In genomic region chr17:75516619-75517276, GRCh38 we compare ENCODE assay signal across 9 cellular contexts. TPM values are rescaled to one million over a fixed set of nuclear protein-coding genes. Genes with fewer than 3 reads are reported as not detected.
DNase-seq lines count a peak whose midpoint lies in the region; ATAC-seq, FAIRE-seq and TF ChIP-seq lines count a peak whose summit lies in the region.
"Had no signal": no experiment of that assay in that cellular context is flagged by ENCODE, and none has a peak within 500 bp of the region (broad histone marks: within the 10 kb centered on the region; RNA-seq: fewer than 3 reads in every experiment).

No MANE protein-coding gene starts in this region.

- H3K79me1 ChIP-seq in H1 (ENCODE audit: low read depth, low read length): peaks cover 3% of the 10 kb centered on the region

- H3K4me2 ChIP-seq in H1 (ENCODE audit: insufficient read depth in 1 of 2, low read depth in 2 of 2, low read length in 2 of 2): peak overlapping the region; percentile 86 to 99

- H3K27me3 Mint-ChIP-seq in naive B cell: no peaks in the 10 kb centered on the region

- H3K23ac ChIP-seq in H1 (ENCODE audit: insufficient read length): no peak overlapping the region

- TF ChIP-seq POLR2A in H1 (IDR thresholded peaks at IDR 0.05; ENCODE audit: control extremely low read depth in 1 of 2, low read depth in 2 of 2, low read length in 2 of 2): no peak

- H4K5ac ChIP-seq in H1 (ENCODE audit: insufficient read length, low read depth, low read length): no peak overlapping the region

- no peak overlapping the region for H4K8ac ChIP-seq in H1 (ENCODE audit: extremely low read depth, insufficient read depth, low read length)

- H3K4ac ChIP-seq in H1 (replicated peaks; ENCODE audit: insufficient read length, low read depth, low read length): no peak overlapping the region

- H3K4me3 Mint-ChIP-seq in naive B cell: peak overlapping the region; percentile 68 to 91 (median 84)

- no peak for FAIRE-seq in H1 (lab: Jason Lieb, UNC)

- peaks cover 15 to 21% (median 21%) of the 10 kb centered on the region in 3 donors for H3K4me1 Mint-ChIP-seq in naive B cell

- H3K14ac ChIP-seq in H1 (ENCODE audit: insufficient read length): no peak overlapping the region

- peak overlapping the region in 2 of 4 experiments; percentile 13 to 31; a peak in 2 of 7 replicates for H3K9ac ChIP-seq in H1 (replicated peaks in 1 of 4; ENCODE audit: extremely low read depth in 1 of 4, low read depth in 3 of 4, low read length in 3 of 4)

- H3K27ac Mint-ChIP-seq in naive B cell: peak overlapping the region in 1 of 6 donors; percentile 24

- no peaks in the 10 kb centered on the region for H3K27me3 ChIP-seq in BJ (ENCODE audit: control insufficient read depth, insufficient read depth, low read length)
- H3K27me3 ChIP-seq in WERI-Rb-1 (ENCODE audit: insufficient read depth, low read depth, severe bottlenecking): no peaks in the 10 kb centered on the region
- H3K27me3 ChIP-seq in H1 (replicated peaks in 1 of 4; ENCODE audit: control insufficient read depth in 3 of 4, extremely low read depth in 1 of 4, insufficient read depth in 3 of 4, low read length in 3 of 4): no peaks in the 10 kb centered on the region

- no peak overlapping the region for H3K56ac ChIP-seq in H1 (replicated peaks; ENCODE audit: insufficient read length, low read depth, low read length)

- H3K36me3 Mint-ChIP-seq in naive B cell: no peaks in the 10 kb centered on the region

- H3K79me2 ChIP-seq in H1 (ENCODE audit: control insufficient read depth in 1 of 2, insufficient read depth in 2 of 2, low read length in 2 of 2): peaks cover 0 to 13% of the 10 kb centered on the region in 2 experiments; a peak in 1 of 4 replicates

- no peak overlapping the region for H2BK15ac ChIP-seq in H1 (ENCODE audit: low read length)

- no peaks in the 10 kb centered on the region for H3K9me3 ChIP-seq in WERI-Rb-1 (ENCODE audit: severe bottlenecking)
- H3K9me3 ChIP-seq in H1 (ENCODE audit: insufficient read depth in 2 of 2, low read depth in 1 of 2, low read length in 1 of 2): no peaks in the 10 kb centered on the region

- H4K20me1 ChIP-seq in H1 (replicated peaks in 1 of 2; ENCODE audit: control insufficient read depth in 1 of 2, insufficient read depth in 2 of 2, low read length in 2 of 2): peaks cover 2 to 31% of the 10 kb centered on the region in 2 experiments

- no peak overlapping the region for H4K91ac ChIP-seq in H1 (replicated peaks; ENCODE audit: insufficient read length, low read length)

- DNase-seq in BJ (ENCODE audit: low read depth): no peak
- DNase-seq in WERI-Rb-1: peak; percentile 50
- DNase-seq in H1 (ENCODE audit: low read depth in 1 of 2, low spot score in 2 of 2): peak in 1 of 2 experiments; percentile 70
- peak; percentile 25 for DNase-seq in naive B cell
- DNase-seq in globus pallidus (ENCODE audit: low spot score): no peak

- CTCF ChIA-PET in BJ (lab: Yijun Ruan, JAX) (interaction anchor here (0.6 to 1.8 kb wide), 24 partner anchors 8 to 249 kb away, joined by 3 to 25 read pairs (median 4); partner anchors contain the start of genes GALK1, LLGL2, MIF4GD and TMEM94), H1 (lab: Charles Lee; ENCODE audit: partially characterized antibody) (interaction anchor here (0.6 to 3.5 kb wide), 29 partner anchors 8 to 595 kb away, joined by 3 to 18 read pairs (median 4); partner anchors contain the start of genes LLGL2, SLC25A19, SMIM5 and WBP2)

- peaks cover 18% of the 10 kb centered on the region for H3K23me2 ChIP-seq in H1 (ENCODE audit: low read depth, low read length)

- no peak overlapping the region; the same call in 1 of the 2 replicates for H2BK5ac ChIP-seq in H1 (ENCODE audit: low read depth, low read length)

- H2AFZ ChIP-seq in H1 (ENCODE audit: low read length): no peak overlapping the region

- no peak overlapping the region for H2AK5ac ChIP-seq in H1 (ENCODE audit: low read depth, low read length)

- TF ChIP-seq CTCF in BJ (IDR thresholded peaks at IDR 0.05; ENCODE audit: insufficient read depth, low read depth, low read length) (no peak), WERI-Rb-1 (IDR thresholded peaks at IDR 0.05; ENCODE audit: low read depth, low read length) (no peak), H1 (IDR thresholded peaks at IDR 0.05; ENCODE audit: control extremely low read depth in 1 of 3, insufficient read depth in 1 of 3, low read depth in 1 of 3, low read length in 3 of 3) (no peak)

- H2BK20ac ChIP-seq in H1 (ENCODE audit: low read length): no peak overlapping the region

- H3K27ac ChIP-seq in WERI-Rb-1: peak overlapping the region; percentile 61
- H3K27ac ChIP-seq in H1 (ENCODE audit: low read depth, low read length): no peak overlapping the region; the same call in 1 of the 2 replicates

- peak overlapping the region; percentile 71; the same call in 1 of the 2 replicates for H3K18ac ChIP-seq in H1 (ENCODE audit: extremely low read depth, low read length)

- H2BK12ac ChIP-seq in H1 (ENCODE audit: low read depth, low read length): no peak overlapping the region

- no peaks in the 10 kb centered on the region for H3K9me3 Mint-ChIP-seq in naive B cell

- POLR2A ChIA-PET in BJ (lab: Charles Lee) (interaction anchor here (0.6 kb wide), 2 partner anchors 111 to 228 kb away, joined by 3 to 9 read pairs; partner anchors contain the start of genes GRB2 and SLC25A19), H1 (lab: Charles Lee; ENCODE audit: partially characterized antibody) (interaction anchor here (0.7 to 2.5 kb wide), 10 partner anchors 9 to 73 kb away, joined by 3 to 23 read pairs (median 4); partner anchors contain the start of gene LLGL2)

- WGBS in H1 (ENCODE audit: extremely low coverage in 1 of 2, insufficient coverage in 1 of 2, insufficient read length in 1 of 2, insufficient replicate concordance in 2 of 2, low coverage in 1 of 2, low lambda C conversion rate in 2 of 2, missing lambda C conversion rate in 1 of 2), 2 experiments: 4% methylated on average over 4 of the region's 64 CpGs; no CpG with 5 or more reads in 1 of the 2 experiments

- ATAC-seq in GM19351 (IDR thresholded peaks at IDR 0.05; ENCODE audit: unreplicated experiment): peak; percentile 19
- peak; percentile 4 for ATAC-seq in HG03457 (IDR thresholded peaks at IDR 0.05; ENCODE audit: unreplicated experiment)
- ATAC-seq in naive B cell (ENCODE audit: low read depth in 2 of 2): peak; percentile 4 to 8
- no peak for ATAC-seq in HG03520 (IDR thresholded peaks at IDR 0.05; ENCODE audit: unreplicated experiment)

- H3K4me3 ChIP-seq in BJ (ENCODE audit: low read depth, low read length): peak overlapping the region; percentile 83
- peak overlapping the region; percentile 94 for H3K4me3 ChIP-seq in WERI-Rb-1 (ENCODE audit: low read depth, low read length)
- H3K4me3 ChIP-seq in H1 (ENCODE audit: extremely low read depth in 1 of 4, insufficient read depth in 2 of 4, low read depth in 3 of 4, low read length in 4 of 4): peak overlapping the region; percentile 77 to 92 (median 82)

- H3K36me3 ChIP-seq in BJ (ENCODE audit: control insufficient read depth, insufficient read depth, low read length): peaks cover 1% of the 10 kb centered on the region
- H3K36me3 ChIP-seq in WERI-Rb-1: peaks cover 61% of the 10 kb centered on the region
- H3K36me3 ChIP-seq in H1 (ENCODE audit: control insufficient read depth in 2 of 4, insufficient read depth in 4 of 4, low read length in 3 of 4): peaks cover 0 to 15% (median 5%) of the 10 kb centered on the region in 4 experiments; a peak in 5 of 8 replicates

- H2BK120ac ChIP-seq in H1 (replicated peaks; ENCODE audit: low read depth, low read length): no peak overlapping the region

- no peak for TF ChIP-seq EP300 in H1 (IDR thresholded peaks at IDR 0.05; ENCODE audit: borderline replicate concordance in 1 of 2, low read depth in 2 of 2, low read length in 2 of 2)

- H3K4me1 ChIP-seq in H1 (replicated peaks in 1 of 4; ENCODE audit: control insufficient read depth in 3 of 4, insufficient read depth in 4 of 4, low read length in 3 of 4): peaks cover 0 to 14% (median 8%) of the 10 kb centered on the region in 4 experiments; a peak in 6 of 7 replicates

- TF ChIP-seq RAD21 in H1 (IDR thresholded peaks at IDR 0.05 in 1 of 2, conservative IDR thresholded peaks at IDR 0.05 in 1 of 2; ENCODE audit: low read depth in 2 of 2, low read length in 2 of 2): no peak

RNA-seq across cellular contexts. Expression of gene TSEN54, which starts 0.4 kb away (rescaled TPM):
- polyA plus RNA-seq in BJ (2011; rRNA removed) (12.8 and 17.9 TPM in 2 replicates), H1 (2011; rRNA removed) (60.3 and 68.1 TPM in 2 replicates), naive B cell (ENCODE audit: low read depth in 6 of 6) (10 to 100 TPM; 18.3 to 42.3 (median 23.7) TPM)
- polyA minus RNA-seq in BJ (2011; rRNA and poly(A)+ RNA removed): 9.8 and 18.3 TPM in 2 replicates
- total RNA-seq in H1 (2021; fragmentation: NEBNext Ultra II Directional; extraction: Animal tissue kit (Norgen Biotek cat#: 25700)): 43.6 and 44.8 TPM in 2 replicates
- polyA plus RNA-seq in H1 (2011; cell fraction: cytosol; rRNA removed): 52.7 TPM
- 106 TPM for polyA plus RNA-seq in H1 (2011; cell fraction: nucleus; rRNA removed)
- 41.4 to 67.2 TPM (median 56.3 TPM) in 4 replicates for polyA plus RNA-seq in H1 (2012, experiment 1 of 2)
- polyA plus RNA-seq in H1 (2012, experiment 2 of 2): 63.3 TPM
- polyA plus RNA-seq in H1 (2013, experiment 1 of 2): 32.9 TPM
- polyA plus RNA-seq in H1 (2013, experiment 2 of 2): 29.0 TPM
- polyA minus RNA-seq in H1 (2011; rRNA and poly(A)+ RNA removed): 35.2 and 45.8 TPM in 2 replicates
- 14.6 TPM for polyA minus RNA-seq in H1 (2011; cell fraction: cytosol; rRNA and poly(A)+ RNA removed)
- 18.1 TPM for polyA minus RNA-seq in H1 (2011; cell fraction: nucleus; rRNA and poly(A)+ RNA removed)

RNA-seq across cellular contexts. Expression of gene CASKIN2, which starts 1.4 kb away (rescaled TPM):
- polyA plus RNA-seq in BJ (2011; rRNA removed) (2.3 and 4.8 TPM in 2 replicates), H1 (2011; rRNA removed) (6.7 and 10.6 TPM in 2 replicates), naive B cell (ENCODE audit: low read depth in 6 of 6) (under 1 TPM in 1 of 6 donors, not detected in 5; 0.29 TPM)
- 10.0 and 10.1 TPM in 2 replicates for polyA minus RNA-seq in BJ (2011; rRNA and poly(A)+ RNA removed)
- 28.9 and 32.3 TPM in 2 replicates for total RNA-seq in H1 (2021; fragmentation: NEBNext Ultra II Directional; extraction: Animal tissue kit (Norgen Biotek cat#: 25700))
- polyA plus RNA-seq in H1 (2011; cell fraction: cytosol; rRNA removed): 6.0 TPM
- 36.0 TPM for polyA plus RNA-seq in H1 (2011; cell fraction: nucleus; rRNA removed)
- polyA plus RNA-seq in H1 (2012, experiment 1 of 2): 10.0 to 15.3 TPM (median 14.4 TPM) in 4 replicates
- 12.7 TPM for polyA plus RNA-seq in H1 (2012, experiment 2 of 2)
- 8.6 TPM for polyA plus RNA-seq in H1 (2013, experiment 1 of 2)
- polyA plus RNA-seq in H1 (2013, experiment 2 of 2): 8.0 TPM
- polyA minus RNA-seq in H1 (2011; rRNA and poly(A)+ RNA removed): 9.0 and 13.9 TPM in 2 replicates
- 8.7 TPM for polyA minus RNA-seq in H1 (2011; cell fraction: cytosol; rRNA and poly(A)+ RNA removed)
- 19.4 TPM for polyA minus RNA-seq in H1 (2011; cell fraction: nucleus; rRNA and poly(A)+ RNA removed)

RNA-seq across cellular contexts. Expression of gene LLGL2, which starts 8.7 kb away (rescaled TPM):
- 0.97 and 1.6 TPM in 2 replicates for polyA plus RNA-seq in BJ (2011; rRNA removed)
- polyA minus RNA-seq in BJ (2011; rRNA and poly(A)+ RNA removed): 0.28 and 0.41 TPM in 2 replicates
- 64.5 and 66.6 TPM in 2 replicates for total RNA-seq in H1 (2021; fragmentation: NEBNext Ultra II Directional; extraction: Animal tissue kit (Norgen Biotek cat#: 25700))
- polyA plus RNA-seq in H1 (2011; rRNA removed): 77.1 and 126 TPM in 2 replicates
- 90.7 TPM for polyA plus RNA-seq in H1 (2011; cell fraction: cytosol; rRNA removed)
- 171 TPM for polyA plus RNA-seq in H1 (2011; cell fraction: nucleus; rRNA removed)
- 38.9 to 72.3 TPM (median 69.7 TPM) in 4 replicates for polyA plus RNA-seq in H1 (2012, experiment 1 of 2)
- polyA plus RNA-seq in H1 (2012, experiment 2 of 2): 58.3 TPM
- 47.7 TPM for polyA plus RNA-seq in H1 (2013, experiment 1 of 2)
- polyA plus RNA-seq in H1 (2013, experiment 2 of 2): 43.3 TPM
- 22.8 and 39.6 TPM in 2 replicates for polyA minus RNA-seq in H1 (2011; rRNA and poly(A)+ RNA removed)
- polyA minus RNA-seq in H1 (2011; cell fraction: cytosol; rRNA and poly(A)+ RNA removed): 33.2 TPM
- polyA minus RNA-seq in H1 (2011; cell fraction: nucleus; rRNA and poly(A)+ RNA removed): 44.7 TPM
- polyA plus RNA-seq in naive B cell (ENCODE audit: low read depth in 6 of 6): 10 to 100 TPM in 3 of 6 donors, 1 to 10 TPM in 3; 6.1 to 14.4 (median 10.4) TPM
- total RNA-seq: HT1080 had no signal

Comparison
In these comparisons a context has a peak if more than half of its experiments do, and no peak if none do; other contexts are left out.
1. DNase-seq: peak in WERI-Rb-1 (single experiment) and naive B cell (single experiment); none in BJ (single experiment) and globus pallidus (single experiment).
2. Peak in every context shown above with its lines, with median percentiles within 50 percentile points of each other: H3K4me3 ChIP-seq.